ENCODE assay signal across 9 cellular contexts in genomic region chr6:90274481-90275030, GRCh38.
DNase-seq lines count a peak whose midpoint lies in the region; ATAC-seq and TF ChIP-seq lines count a peak whose summit lies in the region.
"Had no signal": no experiment of that assay in that cellular context is flagged by ENCODE, and none has a peak within 500 bp of the region (broad histone marks: within the 10 kb centered on the region; RNA-seq: fewer than 3 reads in every experiment).

No MANE protein-coding gene starts in this region.

- H3K4me3 ChIP-seq in OCI-LY1 (ENCODE audit: low read depth, low read length, poor library complexity, severe bottlenecking): peak overlapping the region; percentile 40
- H3K4me3 ChIP-seq: esophagus muscularis mucosa had no signal

- H3K9ac ChIP-seq in OCI-LY1 (ENCODE audit: low read length): peak overlapping the region; percentile 46

- H3K27ac ChIP-seq in OCI-LY1 (ENCODE audit: low read depth, low read length, poor library complexity, severe bottlenecking): peak overlapping the region; percentile 93
- H3K27ac ChIP-seq: esophagus muscularis mucosa had no signal

- ATAC-seq in memory B cell (ENCODE audit: low read depth) (peak; percentile 88), GM18858 (IDR thresholded peaks at IDR 0.05; ENCODE audit: unreplicated experiment) (no peak), GM21737 (IDR thresholded peaks at IDR 0.05; ENCODE audit: unreplicated experiment) (no peak), HG03342 (IDR thresholded peaks at IDR 0.05; ENCODE audit: unreplicated experiment) (no peak)
- ATAC-seq in stimulated activated naive CD8-positive, alpha-beta T cell treated with anti-CD3 and anti-CD28 coated beads, Interleukin-15, Interleukin-2, amounts not matched to agents 100 U/mL and 50 U/mL, for 24 hours: peak; percentile 90

- peaks cover 24% of the 10 kb centered on the region for H3K36me3 Mint-ChIP-seq in memory B cell

- peak overlapping the region; percentile 47 for H3K4me3 Mint-ChIP-seq in memory B cell

- H3F3A ChIP-seq in OCI-LY1 (ENCODE audit: insufficient read depth, low read length): peaks cover 20% of the 10 kb centered on the region

- H3K79me2 ChIP-seq in OCI-LY1 (ENCODE audit: insufficient read depth, low read length): peaks cover 100% of the 10 kb centered on the region

- no peaks in the 10 kb centered on the region for H3K27me3 Mint-ChIP-seq in memory B cell

- no peaks in the 10 kb centered on the region for H3K27me3 ChIP-seq in OCI-LY1 (ENCODE audit: insufficient read depth, low read length)
- H3K27me3 ChIP-seq: esophagus muscularis mucosa had no signal

- H3K9me3 ChIP-seq in OCI-LY1 (ENCODE audit: low read length): no peaks in the 10 kb centered on the region
- H3K9me3 ChIP-seq: esophagus muscularis mucosa had no signal

- peaks cover 79% of the 10 kb centered on the region for H3K36me3 ChIP-seq in OCI-LY1 (ENCODE audit: insufficient read depth, low read length)

- peak; percentile 83 for DNase-seq in activated T-cell treated with anti-CD3 and anti-CD28 coated beads for 48 hours (ENCODE audit: low read depth)
- DNase-seq in memory B cell (ENCODE audit: low spot score in 2 of 2): peak; percentile 63 to 84
- DNase-seq in stimulated activated naive CD8-positive, alpha-beta T cell treated with anti-CD3 and anti-CD28 coated beads, Interleukin-15, Interleukin-2, amounts not matched to agents 100 U/mL and 50 U/mL, for 24 hours: peak; percentile 88
- no peak for DNase-seq in NOMO-1 treated with dmso at 0.1 percent for 144 hours (lab: John Stamatoyannopoulos, UW; ENCODE audit: unreplicated experiment)

- H3K4me2 ChIP-seq in OCI-LY1 (ENCODE audit: low read length): peak overlapping the region; percentile 48

- H3K4me1 ChIP-seq in OCI-LY1 (ENCODE audit: insufficient read depth, low read length, severe bottlenecking): peaks cover 82% of the 10 kb centered on the region

- H3K4me1 Mint-ChIP-seq in memory B cell: peaks cover 40% of the 10 kb centered on the region

- peak overlapping the region; percentile 89 for H3K27ac Mint-ChIP-seq in memory B cell

- no peak overlapping the region for H2AFZ ChIP-seq in OCI-LY1 (ENCODE audit: low read length)

- H3K9me3 Mint-ChIP-seq in memory B cell: no peaks in the 10 kb centered on the region

- H4K20me1 ChIP-seq in OCI-LY1 (ENCODE audit: insufficient read depth, low read length): no peaks in the 10 kb centered on the region

- no peaks in the 10 kb centered on the region for H3K9me2 ChIP-seq in OCI-LY1 (ENCODE audit: low read depth, low read length)

- TF ChIP-seq CTCF in OCI-LY1 (IDR thresholded peaks at IDR 0.05; ENCODE audit: low read length): peak; percentile 54

Comparison
In these comparisons a context has a peak if more than half of its experiments do, and no peak if none do; other contexts are left out.
1. ATAC-seq: peak in memory B cell (single experiment) and stimulated activated naive CD8-positive, alpha-beta T cell treated with anti-CD3 and anti-CD28 coated beads, Interleukin-15, Interleukin-2, amounts not matched to agents 100 U/mL and 50 U/mL, for 24 hours (single experiment); none in GM18858 (single experiment), GM21737 (single experiment) and HG03342 (single experiment).